ENCODE assay signal across 11 cellular contexts in the genomic region with DNA sequence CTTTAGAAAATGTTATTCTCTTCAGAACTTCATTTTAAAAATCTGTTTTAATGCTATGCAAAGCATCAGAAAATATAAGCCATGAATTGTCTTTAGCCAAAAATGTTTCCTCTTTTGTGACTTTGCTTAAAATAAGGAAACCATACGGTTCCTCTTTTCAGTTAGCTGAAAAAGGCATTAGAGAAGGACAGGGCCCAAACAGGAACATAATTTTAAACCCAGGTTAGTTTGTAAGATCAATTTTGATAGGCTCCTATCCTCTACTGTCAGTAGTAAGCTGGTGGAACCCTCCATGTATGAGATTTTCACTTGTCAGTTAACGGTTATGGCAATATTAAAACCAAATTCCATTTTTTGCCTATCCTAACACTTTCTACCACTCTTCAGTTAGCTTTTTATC.
DNase-seq lines count a peak whose midpoint lies in the region; ATAC-seq and TF ChIP-seq lines count a peak whose summit lies in the region.
"Had no signal": no experiment of that assay in that cellular context is flagged by ENCODE, and none has a peak within 500 bp of the region (broad histone marks: within the 10 kb centered on the region; RNA-seq: fewer than 3 reads in every experiment).

No MANE protein-coding gene starts in this region.

- H3K27me3 ChIP-seq in MM.1S (replicated peaks; ENCODE audit: insufficient read depth, low read length) = no peaks in the 10 kb centered on the region
- H3K27me3 ChIP-seq: foreskin keratinocyte had no signal

- H3K4me1 ChIP-seq in MM.1S (ENCODE audit: low read length) = peaks cover 18% of the 10 kb centered on the region

- H3K27ac ChIP-seq in MM.1S (ENCODE audit: low read length) (peak overlapping the region; percentile 90; the same call in 1 of the 2 replicates), skin epidermis (peak overlapping the region in 14 of 21 experiments; percentile 11 to 96 (median 76))
- H3K27ac ChIP-seq: foreskin keratinocyte had no signal

- H3K4me3 Mint-ChIP-seq in activated naive CD8-positive, alpha-beta T cell treated with anti-CD3 and anti-CD28 coated beads, Interleukin-2, amount 50 U/mL, for 24 hours = peak overlapping the region; percentile 84
- H3K4me3 Mint-ChIP-seq: nephron progenitor cell had no signal

- peaks cover 13% of the 10 kb centered on the region for H3K36me3 ChIP-seq in MM.1S (replicated peaks; ENCODE audit: insufficient read depth, low read length)

- H3K9me3 ChIP-seq in MM.1S (replicated peaks; ENCODE audit: insufficient read depth, low read length) = no peaks in the 10 kb centered on the region

- no peaks in the 10 kb centered on the region for H4K20me1 ChIP-seq in MM.1S (ENCODE audit: insufficient read depth, low read length)

- H3K27me3 Mint-ChIP-seq in activated naive CD8-positive, alpha-beta T cell treated with anti-CD3 and anti-CD28 coated beads, Interleukin-2, amount 50 U/mL, for 24 hours = no peaks in the 10 kb centered on the region

- H3K4me1 Mint-ChIP-seq in activated naive CD8-positive, alpha-beta T cell treated with anti-CD3 and anti-CD28 coated beads, Interleukin-2, amount 50 U/mL, for 24 hours = peaks cover 67% of the 10 kb centered on the region

- no peak overlapping the region for H2AFZ ChIP-seq in MM.1S (ENCODE audit: low read length)

- no peak for TF ChIP-seq CTCF in GM13977 (IDR thresholded peaks at IDR 0.05; ENCODE audit: extremely low read depth, insufficient read depth, missing control alignments)
- TF ChIP-seq CTCF in MM.1S (IDR thresholded peaks at IDR 0.05; ENCODE audit: low read length) = no peak

- ATAC-seq in activated naive CD8-positive, alpha-beta T cell treated with anti-CD3 and anti-CD28 coated beads, Interleukin-2, amount 50 U/mL, for 24 hours = peak; percentile 35
- ATAC-seq in HG02970 (IDR thresholded peaks at IDR 0.05; ENCODE audit: low FRiP score, unreplicated experiment) = no peak
- ATAC-seq in HG02852 (IDR thresholded peaks at IDR 0.05; ENCODE audit: unreplicated experiment) = no peak
- ATAC-seq: foreskin keratinocyte had no signal

- peak overlapping the region; percentile 82 for H3K9ac ChIP-seq in MM.1S (ENCODE audit: low read length)

- DNase-seq in GM13977 (ENCODE audit: low spot score) = peak; percentile 25
- DNase-seq in MM.1S = peak; percentile 23
- DNase-seq in activated naive CD8-positive, alpha-beta T cell treated with anti-CD3 and anti-CD28 coated beads, Interleukin-2, amount 50 U/mL, for 24 hours = no peak
- no peak for DNase-seq in NCI-H748 treated with DMSO at 0.1 percent for 48 hours (lab: John Stamatoyannopoulos, UW)
- DNase-seq: amygdala, foreskin keratinocyte, nephron progenitor cell, SW 1271 had no signal

- peaks cover 5% of the 10 kb centered on the region for H3K9me3 Mint-ChIP-seq in activated naive CD8-positive, alpha-beta T cell treated with anti-CD3 and anti-CD28 coated beads, Interleukin-2, amount 50 U/mL, for 24 hours
- H3K9me3 Mint-ChIP-seq: nephron progenitor cell had no signal

- in situ Hi-C loops in GM13977 (cut with MboI; ENCODE audit: low pct_unique_long_range_greater_than_20kb, low sequenced_read_pairs, unreplicated experiment) = no loop called here

- H3K27ac Mint-ChIP-seq in activated naive CD8-positive, alpha-beta T cell treated with anti-CD3 and anti-CD28 coated beads, Interleukin-2, amount 50 U/mL, for 24 hours = peak overlapping the region; percentile 91

- H3K36me3 Mint-ChIP-seq in activated naive CD8-positive, alpha-beta T cell treated with anti-CD3 and anti-CD28 coated beads, Interleukin-2, amount 50 U/mL, for 24 hours (ENCODE audit: low read depth) = peaks cover 27% of the 10 kb centered on the region

- peak overlapping the region; percentile 94 for H3K4me2 ChIP-seq in MM.1S (ENCODE audit: low read depth, low read length)

- H3K9me2 ChIP-seq in MM.1S (replicated peaks; ENCODE audit: insufficient read depth, low read length) = no peaks in the 10 kb centered on the region

- H3F3A ChIP-seq in MM.1S (ENCODE audit: insufficient read depth, low read length) = peaks cover 43% of the 10 kb centered on the region

- H3K4me3 ChIP-seq in MM.1S (ENCODE audit: low read length) (peak overlapping the region; percentile 78), skin epidermis (peak overlapping the region in 2 of 7 experiments; percentile 11 to 26)

- peaks cover 94% of the 10 kb centered on the region for H3K79me2 ChIP-seq in MM.1S (ENCODE audit: low read length)

Comparison
In these comparisons a context has a peak if more than half of its experiments do, and no peak if none do; other contexts are left out.
1. DNase-seq: peak in GM13977 (single experiment) and MM.1S (single experiment); none in activated naive CD8-positive, alpha-beta T cell treated with anti-CD3 and anti-CD28 coated beads, Interleukin-2, amount 50 U/mL, for 24 hours (single experiment) and NCI-H748 treated with DMSO at 0.1 percent for 48 hours (single experiment).